ENCODE assay signal across 22 cellular contexts in the genomic region with DNA sequence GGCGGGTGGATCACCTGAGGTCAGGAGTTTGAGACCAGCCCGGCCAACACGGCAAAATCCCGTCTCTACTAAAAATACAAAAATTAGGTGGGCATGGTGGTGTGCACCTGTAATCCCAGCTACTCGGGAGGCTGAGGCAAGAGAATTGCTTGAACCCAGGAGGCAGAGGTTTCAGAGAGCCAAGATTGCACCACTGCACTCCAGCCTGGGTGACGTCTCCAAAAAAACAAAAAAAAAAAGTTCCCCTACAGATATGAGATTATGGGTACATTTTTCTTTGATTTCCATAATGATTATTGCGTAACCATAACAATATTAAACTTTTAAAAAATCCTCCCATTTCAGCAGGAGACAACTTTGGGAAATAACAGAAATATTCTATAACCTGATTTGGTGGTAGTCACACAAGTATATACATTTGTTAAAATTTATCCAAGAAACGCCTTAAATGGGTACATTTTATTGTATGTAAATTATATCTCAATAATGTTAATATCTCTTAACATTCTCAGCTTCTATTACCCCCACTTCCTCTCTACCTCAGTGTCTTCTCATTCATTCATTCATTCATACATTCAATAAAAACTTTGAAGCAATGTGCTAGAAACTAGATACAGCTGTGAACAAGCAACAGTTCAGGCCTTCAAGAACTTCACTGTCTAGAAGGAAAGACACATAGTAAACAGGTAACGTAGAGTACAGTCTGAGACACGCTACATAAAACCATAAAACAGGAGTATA. TPM values are rescaled to one million over a fixed set of nuclear protein-coding genes. Genes with fewer than 3 reads are reported as not detected.
A peak's percentile ranks its signal among the peaks of the same experiment; 100 is the strongest.
DNase-seq lines count a peak whose midpoint lies in the region; ATAC-seq, FAIRE-seq and TF ChIP-seq lines count a peak whose summit lies in the region.
"Had no signal": no experiment of that assay in that cellular context is flagged by ENCODE, and none has a peak within 500 bp of the region (broad histone marks: within the 10 kb centered on the region; RNA-seq: fewer than 3 reads in every experiment).

No MANE protein-coding gene starts in this region.

- H3K4me1 ChIP-seq in IMR-90 (ENCODE audit: control insufficient read depth, insufficient read depth, low read length) (peaks cover 7% of the 10 kb centered on the region), H1 (replicated peaks in 1 of 4; ENCODE audit: control insufficient read depth in 3 of 4, insufficient read depth in 4 of 4, low read length in 3 of 4) (no peaks in the 10 kb centered on the region)

- H3K9me3 Mint-ChIP-seq in activated CD8-positive, alpha-beta T cell treated with anti-CD3 and anti-CD28 coated beads, Interleukin-2, amount 10 ng/mL, durations not matched to agents 7 days and 5 days (ENCODE audit: insufficient read depth), result no peaks in the 10 kb centered on the region
- no peaks in the 10 kb centered on the region for H3K9me3 Mint-ChIP-seq in activated CD8-positive, alpha-beta T cell treated with anti-CD3 and anti-CD28 coated beads for 36 hours
- H3K9me3 Mint-ChIP-seq: CD8-positive, alpha-beta T cell; H9 had no signal

- TF ChIP-seq POLR2A in IMR-90 (IDR thresholded peaks at IDR 0.05; ENCODE audit: low read depth, low read length), result no peak
- TF ChIP-seq POLR2A in H1 (IDR thresholded peaks at IDR 0.05; ENCODE audit: control extremely low read depth in 1 of 2, low read depth in 2 of 2, low read length in 2 of 2), result no peak

- H4K8ac ChIP-seq in IMR-90 (ENCODE audit: low read depth in 2 of 2, low read length in 2 of 2) (no peak overlapping the region), H1 (ENCODE audit: extremely low read depth, insufficient read depth, low read length) (no peak overlapping the region)

- intact Hi-C loops in activated CD8-positive, alpha-beta T cell treated with anti-CD3 and anti-CD28 coated beads for 36 hours (cut with micrococcal nuclease), result no loop called here
- intact Hi-C loops in IMR-90 (cut with micrococcal nuclease), result loop anchor here (10.0 kb wide), 1 partner anchor 86 kb away; the partner anchor contains the start of gene CCNDBP1

- peaks cover 46% of the 10 kb centered on the region for H3K4me1 Mint-ChIP-seq in activated CD8-positive, alpha-beta T cell treated with anti-CD3 and anti-CD28 coated beads, Interleukin-2, amount 10 ng/mL, durations not matched to agents 7 days and 5 days (ENCODE audit: low read depth)
- peaks cover 76% of the 10 kb centered on the region for H3K4me1 Mint-ChIP-seq in activated CD8-positive, alpha-beta T cell treated with anti-CD3 and anti-CD28 coated beads for 36 hours (ENCODE audit: low read depth)
- peaks cover 54% of the 10 kb centered on the region for H3K4me1 Mint-ChIP-seq in T-helper 17 cell

- no peak overlapping the region for H2BK5ac ChIP-seq in IMR-90 (ENCODE audit: low read depth, low read length, poor library complexity, severe bottlenecking)
- H2BK5ac ChIP-seq in H1 (ENCODE audit: low read depth, low read length), result no peak overlapping the region

- no peak overlapping the region for H2AK9ac ChIP-seq in IMR-90 (replicated peaks; ENCODE audit: low read depth, low read length, poor library complexity)

- BruUV-seq in IMR-90 (replicated peaks; lab: Mats Ljungman, UMichigan), result no TSS peak

- H3K36me3 ChIP-seq in IMR-90 (ENCODE audit: control insufficient read depth, insufficient read depth, low read length) (peaks cover 14% of the 10 kb centered on the region), H1 (ENCODE audit: control insufficient read depth in 2 of 4, insufficient read depth in 4 of 4, low read length in 3 of 4) (peaks cover 0 to 7% (median 3%) of the 10 kb centered on the region in 4 experiments; a peak in 3 of 8 replicates)

- WGBS in IMR-90 (ENCODE audit: extremely low coverage in 2 of 2, insufficient read length in 1 of 2), 2 experiments, result no CpG with 5 or more reads among the region's 10 CpGs
- WGBS in H1 (ENCODE audit: extremely low coverage in 1 of 2, insufficient coverage in 1 of 2, insufficient read length in 1 of 2, insufficient replicate concordance in 2 of 2, low coverage in 1 of 2, low lambda C conversion rate in 2 of 2, missing lambda C conversion rate in 1 of 2), 2 experiments, result 91% methylated on average over 10 of the region's 10 CpGs; no CpG with 5 or more reads in 1 of the 2 experiments

- H3K9ac ChIP-seq in IMR-90 (ENCODE audit: low read depth, low read length) (no peak overlapping the region), H1 (replicated peaks in 1 of 4; ENCODE audit: extremely low read depth in 1 of 4, low read depth in 3 of 4, low read length in 3 of 4) (no peak overlapping the region)
- H3K9ac ChIP-seq: BLaER1, GM23248 had no signal

- H3K27me3 ChIP-seq in IMR-90 (ENCODE audit: control insufficient read depth, insufficient read depth, low read length) (no peaks in the 10 kb centered on the region), H1 (replicated peaks in 1 of 4; ENCODE audit: control insufficient read depth in 3 of 4, extremely low read depth in 1 of 4, insufficient read depth in 3 of 4, low read length in 3 of 4) (no peaks in the 10 kb centered on the region)
- H3K27me3 ChIP-seq: BLaER1 had no signal

- H2BK12ac ChIP-seq in H1 (ENCODE audit: low read depth, low read length), result no peak overlapping the region

- ATAC-seq in activated CD8-positive, alpha-beta T cell treated with anti-CD3 and anti-CD28 coated beads, Interleukin-2, amount 10 ng/mL, durations not matched to agents 7 days and 5 days, result no peak
- no peak for ATAC-seq in activated CD8-positive, alpha-beta T cell treated with anti-CD3 and anti-CD28 coated beads for 36 hours
- ATAC-seq in IMR-90 (ENCODE audit: low read depth), result no peak
- ATAC-seq in T-helper 17 cell, result no peak
- ATAC-seq in HG02840 (IDR thresholded peaks at IDR 0.05; ENCODE audit: low FRiP score, unreplicated experiment), result no peak
- ATAC-seq in HG03175 (IDR thresholded peaks at IDR 0.05; ENCODE audit: unreplicated experiment), result no peak
- ATAC-seq: CD8-positive, alpha-beta T cell; HCT116 had no signal

- H3K23ac ChIP-seq in IMR-90 (ENCODE audit: low read depth, low read length) (no peak overlapping the region), H1 (ENCODE audit: insufficient read length) (no peak overlapping the region)

- H3K18ac ChIP-seq in IMR-90 (ENCODE audit: low read depth, low read length), result no peak overlapping the region
- H3K18ac ChIP-seq in H1 (ENCODE audit: extremely low read depth, low read length), result no peak overlapping the region

- no peak overlapping the region for H3K4me2 ChIP-seq in IMR-90 (ENCODE audit: low read depth, low read length)
- H3K4me2 ChIP-seq in H1 (ENCODE audit: insufficient read depth in 1 of 2, low read depth in 2 of 2, low read length in 2 of 2), result no peak overlapping the region
- H3K4me2 ChIP-seq: BLaER1 had no signal

- POLR2A ChIA-PET in activated CD8-positive, alpha-beta T cell treated with anti-CD3 and anti-CD28 coated beads, Interleukin-2, amount 10 ng/mL, durations not matched to agents 7 days and 5 days (lab: Charles Lee), result interaction anchor here (0.6 to 1.0 kb wide), 2 partner anchors 19 to 91 kb away, joined by 3 read pairs; no protein-coding TSS in a partner anchor
- POLR2A ChIA-PET in activated CD8-positive, alpha-beta T cell treated with anti-CD3 and anti-CD28 coated beads for 36 hours (lab: Charles Lee), result no interaction called here
- POLR2A ChIA-PET in IMR-90 (lab: Charles Lee; ENCODE audit: unreplicated experiment), result no interaction called here
- POLR2A ChIA-PET in H1 (lab: Charles Lee; ENCODE audit: partially characterized antibody), result no interaction called here

- peaks cover 58% of the 10 kb centered on the region for H3K36me3 Mint-ChIP-seq in activated CD8-positive, alpha-beta T cell treated with anti-CD3 and anti-CD28 coated beads, Interleukin-2, amount 10 ng/mL, durations not matched to agents 7 days and 5 days (ENCODE audit: low read depth)
- peaks cover 58% of the 10 kb centered on the region for H3K36me3 Mint-ChIP-seq in activated CD8-positive, alpha-beta T cell treated with anti-CD3 and anti-CD28 coated beads for 36 hours (ENCODE audit: low read depth)
- peaks cover 13% of the 10 kb centered on the region for H3K36me3 Mint-ChIP-seq in T-helper 17 cell (ENCODE audit: low read depth)

- H3K27ac Mint-ChIP-seq in activated CD8-positive, alpha-beta T cell treated with anti-CD3 and anti-CD28 coated beads, Interleukin-2, amount 10 ng/mL, durations not matched to agents 7 days and 5 days, result peak overlapping the region; percentile 45
- H3K27ac Mint-ChIP-seq in activated CD8-positive, alpha-beta T cell treated with anti-CD3 and anti-CD28 coated beads for 36 hours, result no peak overlapping the region
- peak overlapping the region; percentile 85 for H3K27ac Mint-ChIP-seq in T-helper 17 cell
- H3K27ac Mint-ChIP-seq: B cell; CD8-positive, alpha-beta T cell had no signal

- no peak overlapping the region for H3K4me3 ChIP-seq in IMR-90 (ENCODE audit: insufficient read depth, low read depth, low read length)
- H3K4me3 ChIP-seq in H1 (ENCODE audit: extremely low read depth in 1 of 4, insufficient read depth in 2 of 4, low read depth in 3 of 4, low read length in 4 of 4), result no peak overlapping the region
- H3K4me3 ChIP-seq: BLaER1, GM23248 had no signal

- dilution Hi-C loops in IMR-90 (cut with HindIII; ENCODE audit: low sequenced_read_pairs, unreplicated experiment), result no loop called here

- no peak for TF ChIP-seq CTCF in activated CD8-positive, alpha-beta T cell treated with anti-CD3 and anti-CD28 coated beads for 36 hours (IDR thresholded peaks at IDR 0.05)
- TF ChIP-seq CTCF in IMR-90 (conservative IDR thresholded peaks at IDR 0.05; ENCODE audit: low read depth, low read length), result no peak
- no peak for TF ChIP-seq CTCF in H1 (IDR thresholded peaks at IDR 0.05; ENCODE audit: control extremely low read depth in 1 of 3, insufficient read depth in 1 of 3, low read depth in 1 of 3, low read length in 3 of 3)

- no peak overlapping the region for H2AK5ac ChIP-seq in IMR-90 (ENCODE audit: low read depth, low read length)
- no peak overlapping the region for H2AK5ac ChIP-seq in H1 (ENCODE audit: low read depth, low read length)

- no peak for FAIRE-seq in H1 (lab: Jason Lieb, UNC)
- FAIRE-seq: A204.1, G401.6, GM19239 had no signal

- TF ChIP-seq RAD21 in IMR-90 (IDR thresholded peaks at IDR 0.05; ENCODE audit: low read length) (no peak), H1 (IDR thresholded peaks at IDR 0.05 in 1 of 2, conservative IDR thresholded peaks at IDR 0.05 in 1 of 2; ENCODE audit: low read depth in 2 of 2, low read length in 2 of 2) (no peak)

- H4K91ac ChIP-seq in IMR-90 (ENCODE audit: insufficient read depth, low read depth, low read length), result no peak overlapping the region
- no peak overlapping the region for H4K91ac ChIP-seq in H1 (replicated peaks; ENCODE audit: insufficient read length, low read length)

- H4K20me1 ChIP-seq in IMR-90 (ENCODE audit: insufficient read depth, low read length), result peaks cover 19% of the 10 kb centered on the region; the same call in 1 of the 2 replicates
- H4K20me1 ChIP-seq in H1 (replicated peaks in 1 of 2; ENCODE audit: control insufficient read depth in 1 of 2, insufficient read depth in 2 of 2, low read length in 2 of 2), result no peaks in the 10 kb centered on the region

- H3K4me3 Mint-ChIP-seq in activated CD8-positive, alpha-beta T cell treated with anti-CD3 and anti-CD28 coated beads, Interleukin-2, amount 10 ng/mL, durations not matched to agents 7 days and 5 days, result no peak overlapping the region
- no peak overlapping the region for H3K4me3 Mint-ChIP-seq in activated CD8-positive, alpha-beta T cell treated with anti-CD3 and anti-CD28 coated beads for 36 hours
- H3K4me3 Mint-ChIP-seq in T-helper 17 cell, result no peak overlapping the region
- H3K4me3 Mint-ChIP-seq: B cell; CD8-positive, alpha-beta T cell; H9 had no signal

- peaks cover 0 to 42% of the 10 kb centered on the region in 2 experiments; a peak in 3 of 4 replicates for H3K79me2 ChIP-seq in H1 (ENCODE audit: control insufficient read depth in 1 of 2, insufficient read depth in 2 of 2, low read length in 2 of 2)

- no peak overlapping the region for H2BK15ac ChIP-seq in IMR-90 (ENCODE audit: low read depth, low read length)
- H2BK15ac ChIP-seq in H1 (ENCODE audit: low read length), result no peak overlapping the region

- H3K27me3 Mint-ChIP-seq in activated CD8-positive, alpha-beta T cell treated with anti-CD3 and anti-CD28 coated beads, Interleukin-2, amount 10 ng/mL, durations not matched to agents 7 days and 5 days (ENCODE audit: low read depth), result no peaks in the 10 kb centered on the region
- no peaks in the 10 kb centered on the region for H3K27me3 Mint-ChIP-seq in activated CD8-positive, alpha-beta T cell treated with anti-CD3 and anti-CD28 coated beads for 36 hours
- no peaks in the 10 kb centered on the region for H3K27me3 Mint-ChIP-seq in T-helper 17 cell
- H3K27me3 Mint-ChIP-seq: B cell; CD4-positive, CD25-positive, alpha-beta regulatory T cell had no signal

- TF ChIP-seq EP300 in H1 (IDR thresholded peaks at IDR 0.05; ENCODE audit: borderline replicate concordance in 1 of 2, low read depth in 2 of 2, low read length in 2 of 2), result no peak

- no peak overlapping the region for H3K56ac ChIP-seq in IMR-90 (ENCODE audit: extremely low read depth, insufficient read depth, low read length)
- no peak overlapping the region for H3K56ac ChIP-seq in H1 (replicated peaks; ENCODE audit: insufficient read length, low read depth, low read length)

- DNase-seq in activated CD8-positive, alpha-beta T cell treated with anti-CD3 and anti-CD28 coated beads, Interleukin-2, amount 10 ng/mL, durations not matched to agents 7 days and 5 days, result no peak
- no peak for DNase-seq in activated CD8-positive, alpha-beta T cell treated with anti-CD3 and anti-CD28 coated beads for 36 hours
- DNase-seq in IMR-90, result no peak
- DNase-seq in T-helper 17 cell, result no peak
- no peak for DNase-seq in H1 (ENCODE audit: low read depth in 1 of 2, low spot score in 2 of 2)
- DNase-seq: Caco-2; CD4-positive, CD25-positive, alpha-beta regulatory T cell; CD8-positive, alpha-beta T cell; DMS153; DND-41; GM23248; H9 had no signal

- no peak overlapping the region for H4K5ac ChIP-seq in IMR-90 (ENCODE audit: low read depth, low read length)
- H4K5ac ChIP-seq in H1 (ENCODE audit: insufficient read length, low read depth, low read length), result no peak overlapping the region

- H3K9me3 ChIP-seq in IMR-90 (ENCODE audit: control insufficient read depth, insufficient read depth, low read length) (no peaks in the 10 kb centered on the region), T-helper 17 cell (ENCODE audit: control insufficient read depth, low read length, poor library complexity, severe bottlenecking) (no peaks in the 10 kb centered on the region), H1 (ENCODE audit: insufficient read depth in 2 of 2, low read depth in 1 of 2, low read length in 1 of 2) (no peaks in the 10 kb centered on the region)
- H3K9me3 ChIP-seq: BLaER1, Caco-2 had no signal

- no peak overlapping the region for H3K4ac ChIP-seq in IMR-90 (ENCODE audit: low read depth, low read length)
- no peak overlapping the region for H3K4ac ChIP-seq in H1 (replicated peaks; ENCODE audit: insufficient read length, low read depth, low read length)

- no peak overlapping the region for H3K27ac ChIP-seq in IMR-90 (ENCODE audit: insufficient read depth, low read length)
- H3K27ac ChIP-seq in H1 (ENCODE audit: low read depth, low read length), result no peak overlapping the region
- H3K27ac ChIP-seq: 22Rv1, BLaER1, C4-2B, GM23248 had no signal

- H3K9me1 ChIP-seq in IMR-90 (ENCODE audit: insufficient read depth, low read length), result peaks cover 7% of the 10 kb centered on the region

- peaks cover 20 to 73% of the 10 kb centered on the region in 2 experiments; a peak in 3 of 4 replicates for H3K79me1 ChIP-seq in IMR-90 (ENCODE audit: low read depth in 1 of 2, low read length in 2 of 2)
- H3K79me1 ChIP-seq in H1 (ENCODE audit: low read depth, low read length), result peaks cover 3% of the 10 kb centered on the region; the same call in 1 of the 2 replicates

- H2BK120ac ChIP-seq in IMR-90 (ENCODE audit: low read depth, low read length), result no peak overlapping the region
- no peak overlapping the region for H2BK120ac ChIP-seq in H1 (replicated peaks; ENCODE audit: low read depth, low read length)

- CTCF ChIA-PET in activated CD8-positive, alpha-beta T cell treated with anti-CD3 and anti-CD28 coated beads, Interleukin-2, amount 10 ng/mL, durations not matched to agents 7 days and 5 days (lab: Charles Lee), result no interaction called here
- CTCF ChIA-PET in activated CD8-positive, alpha-beta T cell treated with anti-CD3 and anti-CD28 coated beads for 36 hours (lab: Charles Lee), result no interaction called here
- CTCF ChIA-PET in IMR-90 (lab: Yijun Ruan, JAX) (no interaction called here), H1 (lab: Charles Lee; ENCODE audit: partially characterized antibody) (no interaction called here)

- H2BK20ac ChIP-seq in IMR-90 (ENCODE audit: low read depth, low read length), result no peak overlapping the region
- H2BK20ac ChIP-seq in H1 (ENCODE audit: low read length), result no peak overlapping the region

- no peaks in the 10 kb centered on the region; the same call in 1 of the 2 replicates for H3K23me2 ChIP-seq in H1 (ENCODE audit: low read depth, low read length)

- H3K14ac ChIP-seq in IMR-90 (replicated peaks; ENCODE audit: low read depth, low read length), result no peak overlapping the region
- H3K14ac ChIP-seq in H1 (ENCODE audit: insufficient read length), result no peak overlapping the region

- in situ Hi-C loops in IMR-90 (cut with MboI; ENCODE audit: low sequenced_read_pairs), result no loop called here

- no peak overlapping the region for H2AFZ ChIP-seq in IMR-90 (replicated peaks; ENCODE audit: low read length, poor library complexity)
- no peak overlapping the region for H2AFZ ChIP-seq in H1 (ENCODE audit: low read length)
- H2AFZ ChIP-seq: GM23248 had no signal

RNA-seq across cellular contexts. Expression of gene UBR1, which starts 6.6 kb away (rescaled TPM):
- 10 to 100 TPM; 35.4 to 39.5 TPM for total RNA-seq in activated CD8-positive, alpha-beta T cell treated with anti-CD3 and anti-CD28 coated beads, Interleukin-2, amount 10 ng/mL, durations not matched to agents 7 days and 5 days
- 10 to 100 TPM; 27.3 to 29.2 TPM for total RNA-seq in activated CD8-positive, alpha-beta T cell treated with anti-CD3 and anti-CD28 coated beads for 36 hours
- total RNA-seq in IMR-90 (2012; rRNA removed) (30.1 and 48.9 TPM in 2 replicates), T-helper 17 cell (10 to 100 TPM; 42.4 to 56.7 TPM)
- polyA plus RNA-seq in IMR-90 (2012; rRNA removed) (5.0 and 6.5 TPM in 2 replicates), H1 (2011; rRNA removed) (2.5 and 3.7 TPM in 2 replicates)
- polyA plus RNA-seq in IMR-90 (2012; cell fraction: cytosol; rRNA removed), result 1.0 and 1.1 TPM in 2 replicates
- polyA plus RNA-seq in IMR-90 (2012; cell fraction: nucleus; rRNA removed; ENCODE audit: low replicate concordance), result 1.8 and 9.8 TPM in 2 replicates
- 18.7 and 20.2 TPM in 2 replicates for total RNA-seq in H1 (2021; fragmentation: NEBNext Ultra II Directional; extraction: Animal tissue kit (Norgen Biotek cat#: 25700))
- 5.0 TPM for polyA plus RNA-seq in H1 (2011; cell fraction: cytosol; rRNA removed)
- polyA plus RNA-seq in H1 (2011; cell fraction: nucleus; rRNA removed), result 3.2 TPM
- 6.0 to 11.1 TPM (median 7.1 TPM) in 4 replicates for polyA plus RNA-seq in H1 (2012, experiment 1 of 2)
- 0.37 TPM for polyA plus RNA-seq in H1 (2012, experiment 2 of 2)
- polyA plus RNA-seq in H1 (2013, experiment 1 of 2), result 6.4 TPM
- polyA plus RNA-seq in H1 (2013, experiment 2 of 2), result 6.3 TPM
- polyA minus RNA-seq in H1 (2011; rRNA and poly(A)+ RNA removed), result 16.5 and 25.9 TPM in 2 replicates
- 10.3 TPM for polyA minus RNA-seq in H1 (2011; cell fraction: cytosol; rRNA and poly(A)+ RNA removed)
- 27.0 TPM for polyA minus RNA-seq in H1 (2011; cell fraction: nucleus; rRNA and poly(A)+ RNA removed)

RNA-seq across cellular contexts. Expression of gene TMEM62, which starts 34.1 kb away (rescaled TPM):
- total RNA-seq in activated CD8-positive, alpha-beta T cell treated with anti-CD3 and anti-CD28 coated beads, Interleukin-2, amount 10 ng/mL, durations not matched to agents 7 days and 5 days, result 10 to 100 TPM; 20.4 to 21.9 TPM
- total RNA-seq in activated CD8-positive, alpha-beta T cell treated with anti-CD3 and anti-CD28 coated beads for 36 hours, result 10 to 100 TPM; 10.5 to 11.6 TPM
- total RNA-seq in IMR-90 (2012; rRNA removed) (5.6 and 8.6 TPM in 2 replicates), T-helper 17 cell (10 to 100 TPM; 22.9 to 26.7 TPM)
- polyA plus RNA-seq in IMR-90 (2012; rRNA removed) (3.1 and 3.7 TPM in 2 replicates), H1 (2011; rRNA removed) (2.0 TPM in 2 replicates)
- polyA plus RNA-seq in IMR-90 (2012; cell fraction: cytosol; rRNA removed), result 1.6 and 2.4 TPM in 2 replicates
- polyA plus RNA-seq in IMR-90 (2012; cell fraction: nucleus; rRNA removed; ENCODE audit: low replicate concordance), result 5.0 and 15.5 TPM in 2 replicates
- 3.5 and 4.0 TPM in 2 replicates for total RNA-seq in H1 (2021; fragmentation: NEBNext Ultra II Directional; extraction: Animal tissue kit (Norgen Biotek cat#: 25700))
- polyA plus RNA-seq in H1 (2011; cell fraction: cytosol; rRNA removed), result 2.2 TPM
- 2.9 TPM for polyA plus RNA-seq in H1 (2011; cell fraction: nucleus; rRNA removed)
- 1.7 to 2.8 TPM (median 2.3 TPM) in 4 replicates for polyA plus RNA-seq in H1 (2012, experiment 1 of 2)
- polyA plus RNA-seq in H1 (2012, experiment 2 of 2), result 2.0 TPM
- 4.7 TPM for polyA plus RNA-seq in H1 (2013, experiment 1 of 2)
- 4.9 TPM for polyA plus RNA-seq in H1 (2013, experiment 2 of 2)
- polyA minus RNA-seq in H1 (2011; rRNA and poly(A)+ RNA removed), result 1.8 and 2.5 TPM in 2 replicates
- 3.6 TPM for polyA minus RNA-seq in H1 (2011; cell fraction: cytosol; rRNA and poly(A)+ RNA removed)
- 5.5 TPM for polyA minus RNA-seq in H1 (2011; cell fraction: nucleus; rRNA and poly(A)+ RNA removed)
